13 cellular contexts compared by ENCODE assay signal in the genomic region with DNA sequence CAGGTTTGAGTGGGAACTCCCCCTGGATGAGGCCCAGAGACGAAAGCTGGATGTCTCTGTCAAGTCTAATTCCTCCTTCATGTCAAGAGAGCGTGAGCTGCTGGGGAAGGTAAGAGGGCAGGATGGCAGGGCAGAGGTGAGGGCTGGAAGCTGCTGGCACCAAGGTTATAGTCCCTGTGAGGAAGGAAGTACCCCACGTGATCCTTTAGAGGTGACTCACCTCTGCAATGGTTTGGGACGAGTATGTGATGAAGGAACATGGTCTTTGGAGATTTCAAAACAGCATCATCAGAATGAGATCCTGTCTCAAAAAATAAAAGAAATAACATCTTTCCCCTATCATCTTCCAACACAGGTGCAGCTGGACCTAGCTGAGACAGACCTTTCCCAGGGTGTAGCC. TPM values are rescaled to one million over a fixed set of nuclear protein-coding genes. Genes with fewer than 3 reads are reported as not detected.
A peak's percentile ranks its signal among the peaks of the same experiment; 100 is the strongest.
DNase-seq lines count a peak whose midpoint lies in the region; ATAC-seq and TF ChIP-seq lines count a peak whose summit lies in the region.
"Had no signal": no experiment of that assay in that cellular context is flagged by ENCODE, and none has a peak within 500 bp of the region (broad histone marks: within the 10 kb centered on the region; RNA-seq: fewer than 3 reads in every experiment).

No MANE protein-coding gene starts in this region.

- peaks cover 3 to 46% (median 18%) of the 10 kb centered on the region in 12 donors for H3K4me1 ChIP-seq in heart left ventricle
- H3K4me1 ChIP-seq in upper lobe of right lung: peaks cover 13% of the 10 kb centered on the region
- H3K4me1 ChIP-seq in BE2C: no peaks in the 10 kb centered on the region

- POLR2A ChIA-PET in activated naive CD8-positive, alpha-beta T cell treated with anti-CD3 and anti-CD28 coated beads, Interleukin-2, amount 10 ng/mL, durations not matched to agents 7 days and 5 days (lab: Charles Lee): interaction anchor here (1.0 to 3.8 kb wide), 8 partner anchors 8 to 46 kb away, joined by 3 to 31 read pairs (median 6); a partner anchor contains a TSS
- POLR2A ChIA-PET in naive thymus-derived CD8-positive, alpha-beta T cell (lab: Charles Lee): interaction anchor here (1.4 to 9.7 kb wide), 5 partner anchors 9 to 18 kb away, joined by 3 to 146 read pairs (median 6); a partner anchor contains a TSS

- H3K27ac Mint-ChIP-seq in activated naive CD8-positive, alpha-beta T cell treated with anti-CD3 and anti-CD28 coated beads, Interleukin-2, amount 10 ng/mL, durations not matched to agents 7 days and 5 days: peak overlapping the region; percentile 82
- peak overlapping the region; percentile 56 to 91 (median 84) for H3K27ac Mint-ChIP-seq in naive thymus-derived CD8-positive, alpha-beta T cell

- H3K27me3 Mint-ChIP-seq in activated naive CD8-positive, alpha-beta T cell treated with anti-CD3 and anti-CD28 coated beads, Interleukin-2, amount 10 ng/mL, durations not matched to agents 7 days and 5 days: no peaks in the 10 kb centered on the region
- H3K27me3 Mint-ChIP-seq in naive thymus-derived CD8-positive, alpha-beta T cell: no peaks in the 10 kb centered on the region

- H3K9me3 ChIP-seq in heart left ventricle: peaks cover 0 to 3% (median 0%) of the 10 kb centered on the region in 12 donors
- no peaks in the 10 kb centered on the region for H3K9me3 ChIP-seq in upper lobe of right lung
- no peaks in the 10 kb centered on the region for H3K9me3 ChIP-seq in BE2C
- H3K9me3 ChIP-seq: BLaER1 treated with 17β-estradiol and CSF1 and Interleukin-3, amounts not matched to agents 10 nM and 100 nM had no signal

- no peak for DNase-seq in heart left ventricle
- DNase-seq in left ventricle myocardium superior: no peak
- DNase-seq in activated naive CD8-positive, alpha-beta T cell treated with anti-CD3 and anti-CD28 coated beads, Interleukin-2, amount 10 ng/mL, durations not matched to agents 7 days and 5 days: no peak
- DNase-seq in naive thymus-derived CD8-positive, alpha-beta T cell: no peak
- no peak for DNase-seq in upper lobe of right lung
- DNase-seq in BE2C: no peak
- no peak for DNase-seq in T1000 (lab: John Stamatoyannopoulos, UW)
- DNase-seq: NCI-H1105; NCI-H446; PC-3; stimulated activated CD4-positive, alpha-beta T cell treated with anti-CD3 and anti-CD28 coated beads, Interleukin-12 subunit alpha, Interleukin-12 subunit beta, amount 100 ng/mL, for 4 hours had no signal

- H3K4me1 Mint-ChIP-seq in activated naive CD8-positive, alpha-beta T cell treated with anti-CD3 and anti-CD28 coated beads, Interleukin-2, amount 10 ng/mL, durations not matched to agents 7 days and 5 days: peaks cover 47% of the 10 kb centered on the region
- H3K4me1 Mint-ChIP-seq in naive thymus-derived CD8-positive, alpha-beta T cell: peaks cover 23 to 63% (median 55%) of the 10 kb centered on the region in 4 donors

- H3K36me3 ChIP-seq in heart left ventricle (peaks cover 0 to 71% (median 69%) of the 10 kb centered on the region in 9 donors), upper lobe of right lung (peaks cover 73% of the 10 kb centered on the region), BE2C (peaks cover 54% of the 10 kb centered on the region)

- ATAC-seq in heart left ventricle: no peak
- ATAC-seq in left ventricle myocardium superior: no peak
- ATAC-seq in activated naive CD8-positive, alpha-beta T cell treated with anti-CD3 and anti-CD28 coated beads, Interleukin-2, amount 10 ng/mL, durations not matched to agents 7 days and 5 days (ENCODE audit: low read depth): peak; percentile 28
- peak in 1 of 2 donors; percentile 38 for ATAC-seq in naive thymus-derived CD8-positive, alpha-beta T cell
- peak; percentile 5 for ATAC-seq in upper lobe of right lung
- ATAC-seq in HG03520 (IDR thresholded peaks at IDR 0.05; ENCODE audit: unreplicated experiment): no peak
- ATAC-seq: PC-3 had no signal

- TF ChIP-seq CTCF in heart left ventricle (IDR thresholded peaks at IDR 0.05) (no peak), upper lobe of right lung (IDR thresholded peaks at IDR 0.05) (no peak), BE2C (IDR thresholded peaks at IDR 0.05; ENCODE audit: low read depth, low read length) (no peak)

- no peaks in the 10 kb centered on the region for H3K9me3 Mint-ChIP-seq in activated naive CD8-positive, alpha-beta T cell treated with anti-CD3 and anti-CD28 coated beads, Interleukin-2, amount 10 ng/mL, durations not matched to agents 7 days and 5 days
- H3K9me3 Mint-ChIP-seq in naive thymus-derived CD8-positive, alpha-beta T cell: no peaks in the 10 kb centered on the region

- 69 to 77% (median 72%) methylated on average over 4 of the region's 4 CpGs for WGBS in heart left ventricle, 4 donors

- no peak overlapping the region for H3K4me3 ChIP-seq in heart left ventricle
- no peak overlapping the region for H3K4me3 ChIP-seq in upper lobe of right lung
- H3K4me3 ChIP-seq in BE2C (ENCODE audit: low read depth, low read length): no peak overlapping the region
- H3K4me3 ChIP-seq: BLaER1 treated with 17β-estradiol and CSF1 and Interleukin-3, amounts not matched to agents 10 nM and 100 nM had no signal

- H3K27ac ChIP-seq in heart left ventricle (peak overlapping the region; percentile 68 to 88 (median 82)), upper lobe of right lung (peak overlapping the region; percentile 56)

- H3K4me3 Mint-ChIP-seq in activated naive CD8-positive, alpha-beta T cell treated with anti-CD3 and anti-CD28 coated beads, Interleukin-2, amount 10 ng/mL, durations not matched to agents 7 days and 5 days: peak overlapping the region; percentile 6
- H3K4me3 Mint-ChIP-seq in naive thymus-derived CD8-positive, alpha-beta T cell: peak overlapping the region in 6 of 10 donors; percentile 24 to 67 (median 42)

- intact Hi-C loops in heart left ventricle (cut with DNase I) (no loop called here), left ventricle myocardium superior (cut with micrococcal nuclease) (no loop called here), upper lobe of right lung (cut with DNase I) (no loop called here)

- no peak for TF ChIP-seq POLR2A in heart left ventricle (IDR thresholded peaks at IDR 0.05)

- peaks cover 57% of the 10 kb centered on the region for H3K36me3 Mint-ChIP-seq in activated naive CD8-positive, alpha-beta T cell treated with anti-CD3 and anti-CD28 coated beads, Interleukin-2, amount 10 ng/mL, durations not matched to agents 7 days and 5 days
- peaks cover 9 to 79% (median 35%) of the 10 kb centered on the region in 3 donors for H3K36me3 Mint-ChIP-seq in naive thymus-derived CD8-positive, alpha-beta T cell

- H3K27me3 ChIP-seq in heart left ventricle: no peaks in the 10 kb centered on the region
- H3K27me3 ChIP-seq in upper lobe of right lung: no peaks in the 10 kb centered on the region
- H3K27me3 ChIP-seq in BE2C: no peaks in the 10 kb centered on the region
- H3K27me3 ChIP-seq: BLaER1 treated with 17β-estradiol and CSF1 and Interleukin-3, amounts not matched to agents 10 nM and 100 nM had no signal

RNA-seq across cellular contexts. Expression of a gene that starts 9.2 kb away (rescaled TPM):
- 10 to 100 TPM; 30.1 to 55.2 (median 41.1) TPM for total RNA-seq in heart left ventricle
- 10 to 100 TPM; 27.5 to 65.9 TPM for polyA plus RNA-seq in heart left ventricle
- total RNA-seq in left ventricle myocardium superior: 41.4 TPM
- 10 to 100 TPM; 46.6 to 47.8 TPM for total RNA-seq in activated naive CD8-positive, alpha-beta T cell treated with anti-CD3 and anti-CD28 coated beads, Interleukin-2, amount 10 ng/mL, durations not matched to agents 7 days and 5 days
- 1 to 10 TPM; 3.5 to 5.9 TPM for total RNA-seq in naive thymus-derived CD8-positive, alpha-beta T cell
- polyA plus RNA-seq in naive thymus-derived CD8-positive, alpha-beta T cell: 1 to 10 TPM; 3.4 to 4.0 (median 3.8) TPM
- total RNA-seq in upper lobe of right lung: 19.5 TPM
- polyA plus RNA-seq in BE2C (2012; ENCODE audit: insufficient read depth, insufficient read length, low read depth): 334 TPM

RNA-seq across cellular contexts. Expression of a gene that starts 14.9 kb away (rescaled TPM):
- 100 to 1,000 TPM; 355 to 949 (median 613) TPM for total RNA-seq in heart left ventricle
- polyA plus RNA-seq in heart left ventricle: 1,000 to 10,000 TPM in 1 of 2 donors, 100 to 1,000 TPM in 1; 745 to 1,383 TPM
- total RNA-seq in left ventricle myocardium superior: 546 TPM
- total RNA-seq in activated naive CD8-positive, alpha-beta T cell treated with anti-CD3 and anti-CD28 coated beads, Interleukin-2, amount 10 ng/mL, durations not matched to agents 7 days and 5 days: 1,000 to 10,000 TPM; 1,083 to 1,169 TPM
- 100 to 1,000 TPM; 421 to 448 TPM for total RNA-seq in naive thymus-derived CD8-positive, alpha-beta T cell
- polyA plus RNA-seq in naive thymus-derived CD8-positive, alpha-beta T cell: 1,000 to 10,000 TPM; 1,813 to 2,533 (median 2,044) TPM
- 1,254 TPM for total RNA-seq in upper lobe of right lung
- 1,641 TPM for polyA plus RNA-seq in BE2C (2012; ENCODE audit: insufficient read depth, insufficient read length, low read depth)

RNA-seq across cellular contexts. Expression of a gene that starts 15.2 kb away (rescaled TPM):
- total RNA-seq in heart left ventricle (10 to 100 TPM; 26.8 to 81.1 (median 43.4) TPM), left ventricle myocardium superior (28.0 TPM), upper lobe of right lung (101 TPM)
- 10 to 100 TPM; 17.0 to 67.3 TPM for polyA plus RNA-seq in heart left ventricle
- 100 to 1,000 TPM; 251 TPM for total RNA-seq in activated naive CD8-positive, alpha-beta T cell treated with anti-CD3 and anti-CD28 coated beads, Interleukin-2, amount 10 ng/mL, durations not matched to agents 7 days and 5 days
- total RNA-seq in naive thymus-derived CD8-positive, alpha-beta T cell: 100 to 1,000 TPM; 257 to 270 TPM
- 100 to 1,000 TPM; 354 to 433 (median 357) TPM for polyA plus RNA-seq in naive thymus-derived CD8-positive, alpha-beta T cell
- polyA plus RNA-seq in BE2C (2012; ENCODE audit: insufficient read depth, insufficient read length, low read depth): 22.8 TPM

RNA-seq across cellular contexts. Expression of a gene that starts 25.2 kb away (rescaled TPM):
- 1 to 10 TPM; 2.7 to 6.4 (median 4.9) TPM for total RNA-seq in heart left ventricle
- polyA plus RNA-seq in heart left ventricle: 1 to 10 TPM; 3.5 to 3.9 TPM
- total RNA-seq in left ventricle myocardium superior: 5.5 TPM
- 10 to 100 TPM; 10.6 to 12.0 TPM for total RNA-seq in activated naive CD8-positive, alpha-beta T cell treated with anti-CD3 and anti-CD28 coated beads, Interleukin-2, amount 10 ng/mL, durations not matched to agents 7 days and 5 days
- 10 to 100 TPM; 15.1 to 15.9 TPM for total RNA-seq in naive thymus-derived CD8-positive, alpha-beta T cell
- 1 to 10 TPM; 1.3 to 2.5 (median 1.8) TPM for polyA plus RNA-seq in naive thymus-derived CD8-positive, alpha-beta T cell
- 8.4 TPM for total RNA-seq in upper lobe of right lung
- polyA plus RNA-seq in BE2C (2012; ENCODE audit: insufficient read depth, insufficient read length, low read depth): 18.3 TPM

RNA-seq across cellular contexts. Expression of a gene that starts 26.8 kb away (rescaled TPM):
- total RNA-seq in heart left ventricle (1,000 to 10,000 TPM in 8 of 9 donors, 100 to 1,000 TPM in 1; 533 to 2,381 (median 1,999) TPM), left ventricle myocardium superior (1,980 TPM), upper lobe of right lung (2,726 TPM)
- polyA plus RNA-seq in heart left ventricle: 1,000 to 10,000 TPM in 1 of 2 donors, 100 to 1,000 TPM in 1; 752 to 4,466 TPM
- total RNA-seq in activated naive CD8-positive, alpha-beta T cell treated with anti-CD3 and anti-CD28 coated beads, Interleukin-2, amount 10 ng/mL, durations not matched to agents 7 days and 5 days: 1,000 to 10,000 TPM; 4,462 to 4,551 TPM
- total RNA-seq in naive thymus-derived CD8-positive, alpha-beta T cell: 1,000 to 10,000 TPM; 5,098 to 5,261 TPM
- polyA plus RNA-seq in naive thymus-derived CD8-positive, alpha-beta T cell: over 10,000 TPM in 1 of 3 donors, 1,000 to 10,000 TPM in 2; 8,782 to 10,436 (median 9,902) TPM
- 16,588 TPM for polyA plus RNA-seq in BE2C (2012; ENCODE audit: insufficient read depth, insufficient read length, low read depth)

Comparison
In these comparisons a context has a peak if more than half of its experiments do, and no peak if none do; other contexts are left out.
1. ATAC-seq: peak in activated naive CD8-positive, alpha-beta T cell treated with anti-CD3 and anti-CD28 coated beads, Interleukin-2, amount 10 ng/mL, durations not matched to agents 7 days and 5 days (single experiment) and upper lobe of right lung (single experiment); none in heart left ventricle (0 of 4), left ventricle myocardium superior (single experiment) and HG03520 (single experiment).